ENCODE assay signal across 1 cellular context in the genomic region with DNA sequence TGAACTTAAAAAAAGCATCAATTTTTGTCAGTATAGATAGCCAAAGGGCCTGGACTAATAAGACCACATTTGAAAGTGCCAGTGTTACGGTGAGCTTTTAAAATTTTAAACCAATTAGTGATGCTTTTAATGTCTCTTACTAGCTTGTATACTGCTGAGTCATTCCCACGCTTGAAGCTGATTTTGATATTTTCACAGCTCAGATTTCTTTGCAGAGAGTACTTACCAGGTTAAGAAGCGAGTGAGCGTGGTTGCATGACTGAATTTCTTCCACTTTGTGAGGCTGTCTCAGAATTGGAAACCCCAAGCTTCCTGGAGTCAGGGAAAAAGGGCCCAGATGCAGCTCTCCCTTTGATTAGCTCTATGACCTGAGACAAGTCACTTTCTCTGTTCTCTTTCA.
TF ChIP-seq lines count a peak whose summit lies in the region.

No MANE protein-coding gene starts in this region.

TF ChIP-seq in GM23338, 12 proteins besides CTCF, POLR2A, EP300 and RAD21:
- no peak for TF ChIP-seq NANOG (IDR thresholded peaks at IDR 0.05; ENCODE audit: borderline replicate concordance)
- TF ChIP-seq, protein P1, sequence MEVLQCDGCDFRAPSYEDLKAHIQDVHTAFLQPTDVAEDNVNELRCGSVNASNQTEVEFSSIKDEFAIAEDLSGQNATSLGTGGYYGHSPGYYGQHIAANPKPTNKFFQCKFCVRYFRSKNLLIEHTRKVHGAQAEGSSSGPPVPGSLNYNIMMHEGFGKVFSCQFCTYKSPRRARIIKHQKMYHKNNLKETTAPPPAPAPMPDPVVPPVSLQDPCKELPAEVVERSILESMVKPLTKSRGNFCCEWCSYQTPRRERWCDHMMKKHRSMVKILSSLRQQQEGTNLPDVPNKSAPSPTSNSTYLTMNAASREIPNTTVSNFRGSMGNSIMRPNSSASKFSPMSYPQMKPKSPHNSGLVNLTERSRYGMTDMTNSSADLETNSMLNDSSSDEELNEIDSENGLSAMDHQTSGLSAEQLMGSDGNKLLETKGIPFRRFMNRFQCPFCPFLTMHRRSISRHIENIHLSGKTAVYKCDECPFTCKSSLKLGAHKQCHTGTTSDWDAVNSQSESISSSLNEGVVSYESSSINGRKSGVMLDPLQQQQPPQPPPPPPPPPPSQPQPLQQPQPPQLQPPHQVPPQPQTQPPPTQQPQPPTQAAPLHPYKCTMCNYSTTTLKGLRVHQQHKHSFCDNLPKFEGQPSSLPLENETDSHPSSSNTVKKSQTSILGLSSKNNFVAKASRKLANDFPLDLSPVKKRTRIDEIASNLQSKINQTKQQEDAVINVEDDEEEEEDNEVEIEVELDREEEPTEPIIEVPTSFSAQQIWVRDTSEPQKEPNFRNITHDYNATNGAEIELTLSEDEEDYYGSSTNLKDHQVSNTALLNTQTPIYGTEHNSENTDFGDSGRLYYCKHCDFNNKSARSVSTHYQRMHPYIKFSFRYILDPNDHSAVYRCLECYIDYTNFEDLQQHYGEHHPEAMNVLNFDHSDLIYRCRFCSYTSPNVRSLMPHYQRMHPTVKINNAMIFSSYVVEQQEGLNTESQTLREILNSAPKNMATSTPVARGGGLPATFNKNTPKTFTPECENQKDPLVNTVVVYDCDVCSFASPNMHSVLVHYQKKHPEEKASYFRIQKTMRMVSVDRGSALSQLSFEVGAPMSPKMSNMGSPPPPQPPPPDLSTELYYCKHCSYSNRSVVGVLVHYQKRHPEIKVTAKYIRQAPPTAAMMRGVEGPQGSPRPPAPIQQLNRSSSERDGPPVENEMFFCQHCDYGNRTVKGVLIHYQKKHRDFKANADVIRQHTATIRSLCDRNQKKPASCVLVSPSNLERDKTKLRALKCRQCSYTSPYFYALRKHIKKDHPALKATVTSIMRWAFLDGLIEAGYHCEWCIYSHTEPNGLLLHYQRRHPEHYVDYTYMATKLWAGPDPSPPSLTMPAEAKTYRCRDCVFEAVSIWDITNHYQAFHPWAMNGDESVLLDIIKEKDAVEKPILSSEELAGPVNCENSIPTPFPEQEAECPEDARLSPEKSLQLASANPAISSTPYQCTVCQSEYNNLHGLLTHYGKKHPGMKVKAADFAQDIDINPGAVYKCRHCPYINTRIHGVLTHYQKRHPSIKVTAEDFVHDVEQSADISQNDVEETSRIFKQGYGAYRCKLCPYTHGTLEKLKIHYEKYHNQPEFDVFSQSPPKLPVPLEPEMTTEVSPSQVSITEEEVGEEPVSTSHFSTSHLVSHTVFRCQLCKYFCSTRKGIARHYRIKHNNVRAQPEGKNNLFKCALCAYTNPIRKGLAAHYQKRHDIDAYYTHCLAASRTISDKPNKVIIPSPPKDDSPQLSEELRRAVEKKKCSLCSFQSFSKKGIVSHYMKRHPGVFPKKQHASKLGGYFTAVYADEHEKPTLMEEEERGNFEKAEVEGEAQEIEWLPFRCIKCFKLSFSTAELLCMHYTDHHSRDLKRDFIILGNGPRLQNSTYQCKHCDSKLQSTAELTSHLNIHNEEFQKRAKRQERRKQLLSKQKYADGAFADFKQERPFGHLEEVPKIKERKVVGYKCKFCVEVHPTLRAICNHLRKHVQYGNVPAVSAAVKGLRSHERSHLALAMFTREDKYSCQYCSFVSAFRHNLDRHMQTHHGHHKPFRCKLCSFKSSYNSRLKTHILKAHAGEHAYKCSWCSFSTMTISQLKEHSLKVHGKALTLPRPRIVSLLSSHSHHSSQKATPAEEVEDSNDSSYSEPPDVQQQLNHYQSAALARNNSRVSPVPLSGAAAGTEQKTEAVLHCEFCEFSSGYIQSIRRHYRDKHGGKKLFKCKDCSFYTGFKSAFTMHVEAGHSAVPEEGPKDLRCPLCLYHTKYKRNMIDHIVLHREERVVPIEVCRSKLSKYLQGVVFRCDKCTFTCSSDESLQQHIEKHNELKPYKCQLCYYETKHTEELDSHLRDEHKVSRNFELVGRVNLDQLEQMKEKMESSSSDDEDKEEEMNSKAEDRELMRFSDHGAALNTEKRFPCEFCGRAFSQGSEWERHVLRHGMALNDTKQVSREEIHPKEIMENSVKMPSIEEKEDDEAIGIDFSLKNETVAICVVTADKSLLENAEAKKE (CRISPR knock-in tag; IDR thresholded peaks at IDR 0.05), result no peak
- TF ChIP-seq STAT1 (IDR thresholded peaks at IDR 0.05; ENCODE audit: unreplicated experiment), result no peak
- no peak for TF ChIP-seq CREB1 (CRISPR knock-in tag; IDR thresholded peaks at IDR 0.05; ENCODE audit: low read depth)
- TF ChIP-seq, protein P2, sequence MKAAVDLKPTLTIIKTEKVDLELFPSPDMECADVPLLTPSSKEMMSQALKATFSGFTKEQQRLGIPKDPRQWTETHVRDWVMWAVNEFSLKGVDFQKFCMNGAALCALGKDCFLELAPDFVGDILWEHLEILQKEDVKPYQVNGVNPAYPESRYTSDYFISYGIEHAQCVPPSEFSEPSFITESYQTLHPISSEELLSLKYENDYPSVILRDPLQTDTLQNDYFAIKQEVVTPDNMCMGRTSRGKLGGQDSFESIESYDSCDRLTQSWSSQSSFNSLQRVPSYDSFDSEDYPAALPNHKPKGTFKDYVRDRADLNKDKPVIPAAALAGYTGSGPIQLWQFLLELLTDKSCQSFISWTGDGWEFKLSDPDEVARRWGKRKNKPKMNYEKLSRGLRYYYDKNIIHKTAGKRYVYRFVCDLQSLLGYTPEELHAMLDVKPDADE (IDR thresholded peaks at IDR 0.05), result no peak
- no peak for TF ChIP-seq ZNF331 (CRISPR knock-in tag; IDR thresholded peaks at IDR 0.05; ENCODE audit: low read depth)
- TF ChIP-seq POLR2AphosphoS5 (IDR thresholded peaks at IDR 0.05; ENCODE audit: low read depth), result no peak
- no peak for TF ChIP-seq ZNF114 (CRISPR knock-in tag; IDR thresholded peaks at IDR 0.05)
- TF ChIP-seq, protein P3, sequence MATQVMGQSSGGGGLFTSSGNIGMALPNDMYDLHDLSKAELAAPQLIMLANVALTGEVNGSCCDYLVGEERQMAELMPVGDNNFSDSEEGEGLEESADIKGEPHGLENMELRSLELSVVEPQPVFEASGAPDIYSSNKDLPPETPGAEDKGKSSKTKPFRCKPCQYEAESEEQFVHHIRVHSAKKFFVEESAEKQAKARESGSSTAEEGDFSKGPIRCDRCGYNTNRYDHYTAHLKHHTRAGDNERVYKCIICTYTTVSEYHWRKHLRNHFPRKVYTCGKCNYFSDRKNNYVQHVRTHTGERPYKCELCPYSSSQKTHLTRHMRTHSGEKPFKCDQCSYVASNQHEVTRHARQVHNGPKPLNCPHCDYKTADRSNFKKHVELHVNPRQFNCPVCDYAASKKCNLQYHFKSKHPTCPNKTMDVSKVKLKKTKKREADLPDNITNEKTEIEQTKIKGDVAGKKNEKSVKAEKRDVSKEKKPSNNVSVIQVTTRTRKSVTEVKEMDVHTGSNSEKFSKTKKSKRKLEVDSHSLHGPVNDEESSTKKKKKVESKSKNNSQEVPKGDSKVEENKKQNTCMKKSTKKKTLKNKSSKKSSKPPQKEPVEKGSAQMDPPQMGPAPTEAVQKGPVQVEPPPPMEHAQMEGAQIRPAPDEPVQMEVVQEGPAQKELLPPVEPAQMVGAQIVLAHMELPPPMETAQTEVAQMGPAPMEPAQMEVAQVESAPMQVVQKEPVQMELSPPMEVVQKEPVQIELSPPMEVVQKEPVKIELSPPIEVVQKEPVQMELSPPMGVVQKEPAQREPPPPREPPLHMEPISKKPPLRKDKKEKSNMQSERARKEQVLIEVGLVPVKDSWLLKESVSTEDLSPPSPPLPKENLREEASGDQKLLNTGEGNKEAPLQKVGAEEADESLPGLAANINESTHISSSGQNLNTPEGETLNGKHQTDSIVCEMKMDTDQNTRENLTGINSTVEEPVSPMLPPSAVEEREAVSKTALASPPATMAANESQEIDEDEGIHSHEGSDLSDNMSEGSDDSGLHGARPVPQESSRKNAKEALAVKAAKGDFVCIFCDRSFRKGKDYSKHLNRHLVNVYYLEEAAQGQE (IDR thresholded peaks at IDR 0.05; ENCODE audit: unreplicated experiment), result no peak
- TF ChIP-seq EZH2 (IDR thresholded peaks at IDR 0.05; ENCODE audit: low read depth, unreplicated experiment), result no peak
TF ChIP-seq in GM23338: peak in this region for 0.
